In genomic region chr17:83200746-83201145, GRCh38 we compare ENCODE assay signal across 9 cellular contexts.
DNase-seq lines count a peak whose midpoint lies in the region; ATAC-seq and TF ChIP-seq lines count a peak whose summit lies in the region.
"Had no signal": no experiment of that assay in that cellular context is flagged by ENCODE, and none has a peak within 500 bp of the region (broad histone marks: within the 10 kb centered on the region; RNA-seq: fewer than 3 reads in every experiment).

No MANE protein-coding gene starts in this region.

- TF ChIP-seq POLR2A in right lobe of liver (IDR thresholded peaks at IDR 0.05): no peak

- H3K4me3 ChIP-seq in OCI-LY7 (ENCODE audit: low read depth, low read length, poor library complexity, severe bottlenecking): no peak overlapping the region
- H3K4me3 ChIP-seq in right lobe of liver: no peak overlapping the region

- intact Hi-C loops in OCI-LY7 (cut with micrococcal nuclease; ENCODE audit: unreplicated experiment) (no loop called here), right lobe of liver (cut with DNase I) (no loop called here)

- H3K4me1 Mint-ChIP-seq in activated naive CD8-positive, alpha-beta T cell treated with anti-CD3 and anti-CD28 coated beads, Interleukin-2, amount 10 ng/mL, durations not matched to agents 7 days and 5 days: peaks cover 40% of the 10 kb centered on the region
- H3K4me1 Mint-ChIP-seq in stimulated activated naive B cell treated with anti-CD40 and anti-IgM and Interleukin-4, amounts not matched to agents 10 μg/mL and 1 μg/mL and 100 μg/mL, for 72 hours: peaks cover 41 to 69% of the 10 kb centered on the region in 2 donors

- no peaks in the 10 kb centered on the region for H3K27me3 ChIP-seq in right lobe of liver

- H3K36me3 ChIP-seq in OCI-LY7 (ENCODE audit: insufficient read depth, low read length): no peaks in the 10 kb centered on the region
- no peaks in the 10 kb centered on the region for H3K36me3 ChIP-seq in right lobe of liver

- no peaks in the 10 kb centered on the region for H3K9me2 ChIP-seq in OCI-LY7 (ENCODE audit: insufficient read depth, low read length)

- H3K4me1 ChIP-seq in OCI-LY7 (ENCODE audit: insufficient read depth, low read length, poor library complexity, severe bottlenecking) (peaks cover 30% of the 10 kb centered on the region), right lobe of liver (no peaks in the 10 kb centered on the region)

- DNase-seq in OCI-LY7 (ENCODE audit: low spot score): no peak
- peak; percentile 48 for DNase-seq in activated naive CD8-positive, alpha-beta T cell treated with anti-CD3 and anti-CD28 coated beads, Interleukin-2, amount 10 ng/mL, durations not matched to agents 7 days and 5 days
- DNase-seq in right lobe of liver: peak; percentile 17 to 55 (median 46)
- no peak for DNase-seq in stimulated activated naive B cell treated with anti-CD40 and anti-IgM and Interleukin-4, amounts not matched to agents 10 μg/mL and 1 μg/mL and 100 μg/mL, for 72 hours
- no peak for DNase-seq in HT-29 (ENCODE audit: low spot score)
- DNase-seq in NCI-H2171 treated with DMSO at 0.1 percent for 48 hours (lab: John Stamatoyannopoulos, UW): no peak

- H3K79me2 ChIP-seq in OCI-LY7 (ENCODE audit: insufficient read depth, low read depth, low read length): no peaks in the 10 kb centered on the region

- H3K27ac Mint-ChIP-seq in activated naive CD8-positive, alpha-beta T cell treated with anti-CD3 and anti-CD28 coated beads, Interleukin-2, amount 10 ng/mL, durations not matched to agents 7 days and 5 days: peak overlapping the region; percentile 97
- H3K27ac Mint-ChIP-seq in stimulated activated naive B cell treated with anti-CD40 and anti-IgM and Interleukin-4, amounts not matched to agents 10 μg/mL and 1 μg/mL and 100 μg/mL, for 72 hours: peak overlapping the region; percentile 100

- no peaks in the 10 kb centered on the region for H3K9me3 Mint-ChIP-seq in activated naive CD8-positive, alpha-beta T cell treated with anti-CD3 and anti-CD28 coated beads, Interleukin-2, amount 10 ng/mL, durations not matched to agents 7 days and 5 days
- H3K9me3 Mint-ChIP-seq in stimulated activated naive B cell treated with anti-CD40 and anti-IgM and Interleukin-4, amounts not matched to agents 10 μg/mL and 1 μg/mL and 100 μg/mL, for 72 hours: no peaks in the 10 kb centered on the region

- H3K36me3 Mint-ChIP-seq in activated naive CD8-positive, alpha-beta T cell treated with anti-CD3 and anti-CD28 coated beads, Interleukin-2, amount 10 ng/mL, durations not matched to agents 7 days and 5 days: no peaks in the 10 kb centered on the region
- H3K36me3 Mint-ChIP-seq in stimulated activated naive B cell treated with anti-CD40 and anti-IgM and Interleukin-4, amounts not matched to agents 10 μg/mL and 1 μg/mL and 100 μg/mL, for 72 hours: no peaks in the 10 kb centered on the region

- CTCF ChIA-PET in OCI-LY7 (lab: Charles Lee; ENCODE audit: unreplicated experiment): interaction anchor here (1.8 kb wide), 1 partner anchor 286 kb away, joined by 6 read pairs; no protein-coding TSS in a partner anchor

- no peak overlapping the region for H2AFZ ChIP-seq in OCI-LY7 (ENCODE audit: low read length)

- H3K4me2 ChIP-seq in OCI-LY7 (ENCODE audit: low read length): 0 out of 2 replicates have a peak overlapping the region, but pooled peaks have one; percentile 73

- no peak for ATAC-seq in activated naive CD8-positive, alpha-beta T cell treated with anti-CD3 and anti-CD28 coated beads, Interleukin-2, amount 10 ng/mL, durations not matched to agents 7 days and 5 days (ENCODE audit: low read depth)
- ATAC-seq in right lobe of liver: no peak
- ATAC-seq in stimulated activated naive B cell treated with anti-CD40 and anti-IgM and Interleukin-4, amounts not matched to agents 10 μg/mL and 1 μg/mL and 100 μg/mL, for 72 hours (replicated peaks): no peak
- no peak for ATAC-seq in GM21447 (IDR thresholded peaks at IDR 0.05; ENCODE audit: unreplicated experiment)
- no peak for ATAC-seq in GM21619 (IDR thresholded peaks at IDR 0.05; ENCODE audit: unreplicated experiment)

- WGBS in right lobe of liver (ENCODE audit: insufficient coverage, low coverage, low lambda C conversion rate, missing lambda C conversion rate): 61% methylated on average over 2 of the region's 4 CpGs

- BruUV-seq in OCI-LY7 (replicated peaks; lab: Mats Ljungman, UMichigan): no TSS peak

- POLR2A ChIA-PET in OCI-LY7 (lab: Charles Lee): no interaction called here
- POLR2A ChIA-PET in activated naive CD8-positive, alpha-beta T cell treated with anti-CD3 and anti-CD28 coated beads, Interleukin-2, amount 10 ng/mL, durations not matched to agents 7 days and 5 days (lab: Charles Lee): interaction anchor here (0.8 to 3.5 kb wide), 9 partner anchors 75 to 425 kb away, joined by 3 to 11 read pairs (median 4); no protein-coding TSS in a partner anchor

- H4K20me1 ChIP-seq in OCI-LY7 (ENCODE audit: insufficient read depth, low read length): no peaks in the 10 kb centered on the region

- no peaks in the 10 kb centered on the region for H3K27me3 Mint-ChIP-seq in activated naive CD8-positive, alpha-beta T cell treated with anti-CD3 and anti-CD28 coated beads, Interleukin-2, amount 10 ng/mL, durations not matched to agents 7 days and 5 days
- H3K27me3 Mint-ChIP-seq in stimulated activated naive B cell treated with anti-CD40 and anti-IgM and Interleukin-4, amounts not matched to agents 10 μg/mL and 1 μg/mL and 100 μg/mL, for 72 hours: no peaks in the 10 kb centered on the region

- no peaks in the 10 kb centered on the region for H3K9me3 ChIP-seq in OCI-LY7 (ENCODE audit: low read length)
- H3K9me3 ChIP-seq in right lobe of liver: no peaks in the 10 kb centered on the region

- TF ChIP-seq CTCF in OCI-LY7 (conservative IDR thresholded peaks at IDR 0.05; ENCODE audit: low read length) (no peak), right lobe of liver (IDR thresholded peaks at IDR 0.05) (no peak)

- H3K4me3 Mint-ChIP-seq in activated naive CD8-positive, alpha-beta T cell treated with anti-CD3 and anti-CD28 coated beads, Interleukin-2, amount 10 ng/mL, durations not matched to agents 7 days and 5 days: peak overlapping the region; percentile 86
- H3K4me3 Mint-ChIP-seq in stimulated activated naive B cell treated with anti-CD40 and anti-IgM and Interleukin-4, amounts not matched to agents 10 μg/mL and 1 μg/mL and 100 μg/mL, for 72 hours: peak overlapping the region; percentile 77 to 81
- H3K4me3 Mint-ChIP-seq: nephron had no signal

- peak overlapping the region; percentile 39 for H3K27ac ChIP-seq in OCI-LY7 (ENCODE audit: low read depth, low read length, poor library complexity, severe bottlenecking)
- H3K27ac ChIP-seq in right lobe of liver: peak overlapping the region; percentile 67 to 83 (median 78)

Comparison
In these comparisons a context has a peak if more than half of its experiments do, and no peak if none do; other contexts are left out.
1. DNase-seq: peak in activated naive CD8-positive, alpha-beta T cell treated with anti-CD3 and anti-CD28 coated beads, Interleukin-2, amount 10 ng/mL, durations not matched to agents 7 days and 5 days (single experiment) and right lobe of liver (3 of 3); none in OCI-LY7 (single experiment), stimulated activated naive B cell treated with anti-CD40 and anti-IgM and Interleukin-4, amounts not matched to agents 10 μg/mL and 1 μg/mL and 100 μg/mL, for 72 hours (single experiment), HT-29 (single experiment) and NCI-H2171 treated with DMSO at 0.1 percent for 48 hours (single experiment).